In genomic region chr5:179006564-179006963, GRCh38 we compare ENCODE assay signal across 34 cellular contexts. TPM values are rescaled to one million over a fixed set of nuclear protein-coding genes. Genes with fewer than 3 reads are reported as not detected.
"Had no signal": no experiment of that assay in that cellular context is flagged by ENCODE, and none has a peak within 500 bp of the region (broad histone marks: within the 10 kb centered on the region; RNA-seq: fewer than 3 reads in every experiment).

No MANE protein-coding gene starts in this region.

- H3K4me1 ChIP-seq: SJSA1 had no signal

- H3K4me3 ChIP-seq: MG63, PC-9, SJSA1 had no signal

- H3K4me2 ChIP-seq: PC-9, SK-N-SH had no signal

- H2AFZ ChIP-seq: PC-9 had no signal

- H3K27ac ChIP-seq: PC-9, SJSA1 had no signal

- ATAC-seq: Panc1 had no signal

- H3K27me3 ChIP-seq: MG63, SJSA1 had no signal

- DNase-seq: Kasumi-1, MG63, NCI-H1048, NCI-H1092 treated with DMSO at 0.1 percent for 48 hours, NCI-H1105 treated with DMSO at 0.1 percent for 48 hours, NCI-H1417, NCI-H1436, NCI-H146, NCI-H1694, NCI-H187, NCI-H1930, NCI-H2029 treated with DMSO at 0.1 percent for 48 hours, NCI-H2081 treated with DMSO at 0.1 percent for 48 hours, NCI-H2107, NCI-H2171, NCI-H226, NCI-H446 treated with DMSO at 0.1 percent for 48 hours, NCI-H510A, NCI-H524, NCI-H526, NCI-H69, NCI-H748 treated with DMSO at 0.1 percent for 48 hours, NCI-H82, PC-9, Right ventricle myocardium superior, RPMI8226, SHP77 treated with DMSO at 0.1 percent for 48 hours, SK-N-SH, SW 1271 had no signal

- FAIRE-seq: RCC 7860 had no signal

- H3K36me3 ChIP-seq: MG63, SJSA1 had no signal

- H3K9ac ChIP-seq: SK-N-SH had no signal

RNA-seq across cellular contexts. Expression of gene GRM6, which starts 11.4 kb away (rescaled TPM):
- total RNA-seq: M059J, OCI-LY7, PC-9, Right ventricle myocardium superior, SJSA1 had no signal
- polyA plus RNA-seq: SK-N-SH had no signal

RNA-seq across cellular contexts. Expression of gene ZNF879, which starts 17.0 kb away (rescaled TPM):
- total RNA-seq: SJSA1 had no signal

RNA-seq across cellular contexts. Expression of gene ZNF354C, which starts 53.6 kb away (rescaled TPM):
- total RNA-seq: OCI-LY7, SJSA1 had no signal
